In the genomic region with DNA sequence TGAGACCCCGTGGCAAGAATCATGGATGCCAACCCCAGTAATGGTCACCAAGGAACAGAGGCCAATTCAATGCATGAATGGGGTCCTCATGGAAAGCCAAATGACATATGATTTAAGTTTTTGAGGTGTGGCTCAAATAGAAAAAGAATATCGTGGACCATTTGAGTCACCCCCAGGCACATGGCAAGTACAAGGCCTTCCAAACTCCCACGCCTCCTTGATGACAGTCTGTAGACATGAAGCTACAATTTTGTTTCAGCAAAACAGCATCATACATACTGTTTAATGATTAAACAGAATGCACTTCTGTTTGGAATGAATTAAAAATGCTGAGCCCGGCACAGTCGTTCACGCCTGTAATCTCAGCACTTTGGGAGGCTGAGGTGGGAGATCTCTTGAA, we compare ENCODE assay signal across 17 cellular contexts. TPM values are rescaled to one million over a fixed set of nuclear protein-coding genes. Genes with fewer than 3 reads are reported as not detected.
DNase-seq lines count a peak whose midpoint lies in the region; TF ChIP-seq lines count a peak whose summit lies in the region.
"Had no signal": no experiment of that assay in that cellular context is flagged by ENCODE, and none has a peak within 500 bp of the region (broad histone marks: within the 10 kb centered on the region; RNA-seq: fewer than 3 reads in every experiment).

No MANE protein-coding gene starts in this region.

- no peak overlapping the region for H3K4me3 Mint-ChIP-seq in activated T-cell treated with anti-CD3 and anti-CD28 coated beads, Interleukin-2, amount 50 U/mL, for 24 hours
- no peak overlapping the region for H3K4me3 Mint-ChIP-seq in activated naive CD8-positive, alpha-beta T cell treated with anti-CD3 and anti-CD28 coated beads for 36 hours
- no peak overlapping the region for H3K4me3 Mint-ChIP-seq in stimulated activated naive CD8-positive, alpha-beta T cell treated with anti-CD3 and anti-CD28 coated beads, Interleukin-15, Interleukin-2, amounts not matched to agents 100 ng/mL and 50 ng/mL, for 24 hours
- H3K4me3 Mint-ChIP-seq: CD14-positive monocyte; naive thymus-derived CD4-positive, alpha-beta T cell had no signal

- no peak for DNase-seq in activated T-cell treated with anti-CD3 and anti-CD28 coated beads, Interleukin-2, amount 50 U/mL, for 24 hours
- DNase-seq in activated T-cell treated with anti-CD3 and anti-CD28 coated beads for 4 hours (no peak), fibroblast of the aortic adventitia (ENCODE audit: low read depth) (peak; percentile 23), SW480 (ENCODE audit: low spot score) (no peak), NCI-H69 (lab: John Stamatoyannopoulos, UW) (no peak), superior temporal gyrus (ENCODE audit: extremely low spot score) (no peak)
- DNase-seq in activated naive CD8-positive, alpha-beta T cell treated with anti-CD3 and anti-CD28 coated beads for 36 hours: no peak
- DNase-seq: activated gamma-delta T cell treated with Interleukin-2 at 50 U/mL for 16 hours; effector memory CD4-positive, alpha-beta T cell; kidney glomerular epithelial cell; naive thymus-derived CD4-positive, alpha-beta T cell; NCI-H524; sigmoid colon had no signal

- H3K27ac Mint-ChIP-seq in activated T-cell treated with anti-CD3 and anti-CD28 coated beads, Interleukin-2, amount 50 U/mL, for 24 hours: peak overlapping the region; percentile 56
- H3K27ac Mint-ChIP-seq in activated naive CD8-positive, alpha-beta T cell treated with anti-CD3 and anti-CD28 coated beads for 36 hours: peak overlapping the region; percentile 60
- H3K27ac Mint-ChIP-seq in stimulated activated naive CD8-positive, alpha-beta T cell treated with anti-CD3 and anti-CD28 coated beads, Interleukin-15, Interleukin-2, amounts not matched to agents 100 ng/mL and 50 ng/mL, for 24 hours: peak overlapping the region; percentile 85

- peaks cover 46% of the 10 kb centered on the region for H3K4me1 Mint-ChIP-seq in activated T-cell treated with anti-CD3 and anti-CD28 coated beads, Interleukin-2, amount 50 U/mL, for 24 hours (ENCODE audit: low read depth)
- peaks cover 37% of the 10 kb centered on the region for H3K4me1 Mint-ChIP-seq in activated naive CD8-positive, alpha-beta T cell treated with anti-CD3 and anti-CD28 coated beads for 36 hours
- peaks cover 40% of the 10 kb centered on the region for H3K4me1 Mint-ChIP-seq in stimulated activated naive CD8-positive, alpha-beta T cell treated with anti-CD3 and anti-CD28 coated beads, Interleukin-15, Interleukin-2, amounts not matched to agents 100 ng/mL and 50 ng/mL, for 24 hours (ENCODE audit: low read depth)

- TF ChIP-seq CTCF in fibroblast of the aortic adventitia (IDR thresholded peaks at IDR 0.05; ENCODE audit: insufficient read depth, low read length): no peak

- H3K9me3 Mint-ChIP-seq in activated T-cell treated with anti-CD3 and anti-CD28 coated beads, Interleukin-2, amount 50 U/mL, for 24 hours: no peaks in the 10 kb centered on the region
- H3K9me3 Mint-ChIP-seq in activated naive CD8-positive, alpha-beta T cell treated with anti-CD3 and anti-CD28 coated beads for 36 hours: no peaks in the 10 kb centered on the region
- H3K9me3 Mint-ChIP-seq in stimulated activated naive CD8-positive, alpha-beta T cell treated with anti-CD3 and anti-CD28 coated beads, Interleukin-15, Interleukin-2, amounts not matched to agents 100 ng/mL and 50 ng/mL, for 24 hours: no peaks in the 10 kb centered on the region
- H3K9me3 Mint-ChIP-seq: CD14-positive monocyte; naive thymus-derived CD4-positive, alpha-beta T cell had no signal

- H3K4me3 ChIP-seq in fibroblast of the aortic adventitia (ENCODE audit: low read depth, low read length): no peak overlapping the region
- H3K4me3 ChIP-seq: esophagus muscularis mucosa, sigmoid colon, SK-N-MC had no signal

- peaks cover 48% of the 10 kb centered on the region for H3K36me3 Mint-ChIP-seq in activated T-cell treated with anti-CD3 and anti-CD28 coated beads, Interleukin-2, amount 50 U/mL, for 24 hours (ENCODE audit: low read depth)
- peaks cover 26% of the 10 kb centered on the region for H3K36me3 Mint-ChIP-seq in activated naive CD8-positive, alpha-beta T cell treated with anti-CD3 and anti-CD28 coated beads for 36 hours
- peaks cover 39% of the 10 kb centered on the region for H3K36me3 Mint-ChIP-seq in stimulated activated naive CD8-positive, alpha-beta T cell treated with anti-CD3 and anti-CD28 coated beads, Interleukin-15, Interleukin-2, amounts not matched to agents 100 ng/mL and 50 ng/mL, for 24 hours (ENCODE audit: low read depth)

- H3K27me3 Mint-ChIP-seq in activated T-cell treated with anti-CD3 and anti-CD28 coated beads, Interleukin-2, amount 50 U/mL, for 24 hours: no peaks in the 10 kb centered on the region
- H3K27me3 Mint-ChIP-seq in activated naive CD8-positive, alpha-beta T cell treated with anti-CD3 and anti-CD28 coated beads for 36 hours: no peaks in the 10 kb centered on the region
- H3K27me3 Mint-ChIP-seq in stimulated activated naive CD8-positive, alpha-beta T cell treated with anti-CD3 and anti-CD28 coated beads, Interleukin-15, Interleukin-2, amounts not matched to agents 100 ng/mL and 50 ng/mL, for 24 hours: no peaks in the 10 kb centered on the region
- H3K27me3 Mint-ChIP-seq: naive thymus-derived CD4-positive, alpha-beta T cell had no signal

RNA-seq across cellular contexts. Expression of a gene that starts 7.4 kb away (rescaled TPM):
- total RNA-seq in activated naive CD8-positive, alpha-beta T cell treated with anti-CD3 and anti-CD28 coated beads for 36 hours: 10 to 100 TPM; 31.5 to 32.7 TPM
- 21.8 and 30.8 TPM in 2 replicates for total RNA-seq in fibroblast of the aortic adventitia (ENCODE audit: low replicate concordance)

RNA-seq across cellular contexts. Expression of a gene that starts 60.0 kb away (rescaled TPM):
- total RNA-seq in activated naive CD8-positive, alpha-beta T cell treated with anti-CD3 and anti-CD28 coated beads for 36 hours: 10 to 100 TPM; 29.5 to 30.9 TPM
- total RNA-seq in fibroblast of the aortic adventitia (ENCODE audit: low replicate concordance): 36.3 and 37.1 TPM in 2 replicates
